1 cellular context compared by ENCODE assay signal in genomic region chr15:85800460-85801123, GRCh38.
TF ChIP-seq lines count a peak whose summit lies in the region.

No MANE protein-coding gene starts in this region.

TF ChIP-seq in HepG2, 621 proteins besides CTCF, POLR2A, EP300 and RAD21 (continued from another document and continues in another):
- TF ChIP-seq, protein P1, sequence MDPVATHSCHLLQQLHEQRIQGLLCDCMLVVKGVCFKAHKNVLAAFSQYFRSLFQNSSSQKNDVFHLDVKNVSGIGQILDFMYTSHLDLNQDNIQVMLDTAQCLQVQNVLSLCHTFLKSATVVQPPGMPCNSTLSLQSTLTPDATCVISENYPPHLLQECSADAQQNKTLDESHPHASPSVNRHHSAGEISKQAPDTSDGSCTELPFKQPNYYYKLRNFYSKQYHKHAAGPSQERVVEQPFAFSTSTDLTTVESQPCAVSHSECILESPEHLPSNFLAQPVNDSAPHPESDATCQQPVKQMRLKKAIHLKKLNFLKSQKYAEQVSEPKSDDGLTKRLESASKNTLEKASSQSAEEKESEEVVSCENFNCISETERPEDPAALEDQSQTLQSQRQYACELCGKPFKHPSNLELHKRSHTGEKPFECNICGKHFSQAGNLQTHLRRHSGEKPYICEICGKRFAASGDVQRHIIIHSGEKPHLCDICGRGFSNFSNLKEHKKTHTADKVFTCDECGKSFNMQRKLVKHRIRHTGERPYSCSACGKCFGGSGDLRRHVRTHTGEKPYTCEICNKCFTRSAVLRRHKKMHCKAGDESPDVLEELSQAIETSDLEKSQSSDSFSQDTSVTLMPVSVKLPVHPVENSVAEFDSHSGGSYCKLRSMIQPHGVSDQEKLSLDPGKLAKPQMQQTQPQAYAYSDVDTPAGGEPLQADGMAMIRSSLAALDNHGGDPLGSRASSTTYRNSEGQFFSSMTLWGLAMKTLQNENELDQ (CRISPR knock-in tag; IDR thresholded peaks at IDR 0.05; ENCODE audit: borderline replicate concordance): no peak
- TF ChIP-seq ETV6 (CRISPR knock-in tag; conservative IDR thresholded peaks at IDR 0.05): no peak
- TF ChIP-seq NFE2L2 (IDR thresholded peaks at IDR 0.05; ENCODE audit: low read length): no peak
- TF ChIP-seq MYNN (CRISPR knock-in tag; IDR thresholded peaks at IDR 0.05; ENCODE audit: low read depth): no peak
- no peak for TF ChIP-seq ZNF891 (CRISPR knock-in tag; IDR thresholded peaks at IDR 0.05)
- TF ChIP-seq ZNF644 (CRISPR knock-in tag; IDR thresholded peaks at IDR 0.05; ENCODE audit: low read depth): peak; percentile 44; the same call in 1 of the 2 replicates
- peak; percentile 58 for TF ChIP-seq RXRB (CRISPR knock-in tag; IDR thresholded peaks at IDR 0.05; ENCODE audit: borderline replicate concordance)
- TF ChIP-seq XRCC5 (optimal IDR thresholded peaks at IDR 0.05; ENCODE audit: low read length): peak; percentile 63
- TF ChIP-seq ZNF260 (CRISPR knock-in tag; IDR thresholded peaks at IDR 0.05; ENCODE audit: borderline replicate concordance, low read depth): no peak
- no peak for TF ChIP-seq ZNF225 (CRISPR knock-in tag; IDR thresholded peaks at IDR 0.05)
- TF ChIP-seq, protein P2, sequence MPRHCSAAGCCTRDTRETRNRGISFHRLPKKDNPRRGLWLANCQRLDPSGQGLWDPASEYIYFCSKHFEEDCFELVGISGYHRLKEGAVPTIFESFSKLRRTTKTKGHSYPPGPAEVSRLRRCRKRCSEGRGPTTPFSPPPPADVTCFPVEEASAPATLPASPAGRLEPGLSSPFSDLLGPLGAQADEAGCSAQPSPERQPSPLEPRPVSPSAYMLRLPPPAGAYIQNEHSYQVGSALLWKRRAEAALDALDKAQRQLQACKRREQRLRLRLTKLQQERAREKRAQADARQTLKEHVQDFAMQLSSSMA (CRISPR knock-in tag; IDR thresholded peaks at IDR 0.05): no peak
- TF ChIP-seq MAFG (CRISPR knock-in tag; IDR thresholded peaks at IDR 0.05): no peak
- TF ChIP-seq TFDP1 (CRISPR knock-in tag; IDR thresholded peaks at IDR 0.05; ENCODE audit: borderline replicate concordance): no peak
- TF ChIP-seq ZSCAN25 (CRISPR knock-in tag; IDR thresholded peaks at IDR 0.05): no peak
- TF ChIP-seq ZNF337 (CRISPR knock-in tag; IDR thresholded peaks at IDR 0.05; ENCODE audit: borderline replicate concordance, low read depth): no peak
- TF ChIP-seq ARID2 (CRISPR knock-in tag; IDR thresholded peaks at IDR 0.05; ENCODE audit: borderline replicate concordance): no peak
- no peak for TF ChIP-seq ZNF34 (CRISPR knock-in tag; IDR thresholded peaks at IDR 0.05; ENCODE audit: borderline replicate concordance)
- no peak for TF ChIP-seq REPIN1 (CRISPR knock-in tag; IDR thresholded peaks at IDR 0.05; ENCODE audit: borderline replicate concordance, low read depth)
- no peak for TF ChIP-seq SPEN (CRISPR knock-in tag; IDR thresholded peaks at IDR 0.05; ENCODE audit: low read depth)
- TF ChIP-seq ZNF614 (CRISPR knock-in tag; IDR thresholded peaks at IDR 0.05; ENCODE audit: borderline replicate concordance): no peak
- no peak for TF ChIP-seq FOXO1 (CRISPR knock-in tag; IDR thresholded peaks at IDR 0.05)
- TF ChIP-seq, protein P3, sequence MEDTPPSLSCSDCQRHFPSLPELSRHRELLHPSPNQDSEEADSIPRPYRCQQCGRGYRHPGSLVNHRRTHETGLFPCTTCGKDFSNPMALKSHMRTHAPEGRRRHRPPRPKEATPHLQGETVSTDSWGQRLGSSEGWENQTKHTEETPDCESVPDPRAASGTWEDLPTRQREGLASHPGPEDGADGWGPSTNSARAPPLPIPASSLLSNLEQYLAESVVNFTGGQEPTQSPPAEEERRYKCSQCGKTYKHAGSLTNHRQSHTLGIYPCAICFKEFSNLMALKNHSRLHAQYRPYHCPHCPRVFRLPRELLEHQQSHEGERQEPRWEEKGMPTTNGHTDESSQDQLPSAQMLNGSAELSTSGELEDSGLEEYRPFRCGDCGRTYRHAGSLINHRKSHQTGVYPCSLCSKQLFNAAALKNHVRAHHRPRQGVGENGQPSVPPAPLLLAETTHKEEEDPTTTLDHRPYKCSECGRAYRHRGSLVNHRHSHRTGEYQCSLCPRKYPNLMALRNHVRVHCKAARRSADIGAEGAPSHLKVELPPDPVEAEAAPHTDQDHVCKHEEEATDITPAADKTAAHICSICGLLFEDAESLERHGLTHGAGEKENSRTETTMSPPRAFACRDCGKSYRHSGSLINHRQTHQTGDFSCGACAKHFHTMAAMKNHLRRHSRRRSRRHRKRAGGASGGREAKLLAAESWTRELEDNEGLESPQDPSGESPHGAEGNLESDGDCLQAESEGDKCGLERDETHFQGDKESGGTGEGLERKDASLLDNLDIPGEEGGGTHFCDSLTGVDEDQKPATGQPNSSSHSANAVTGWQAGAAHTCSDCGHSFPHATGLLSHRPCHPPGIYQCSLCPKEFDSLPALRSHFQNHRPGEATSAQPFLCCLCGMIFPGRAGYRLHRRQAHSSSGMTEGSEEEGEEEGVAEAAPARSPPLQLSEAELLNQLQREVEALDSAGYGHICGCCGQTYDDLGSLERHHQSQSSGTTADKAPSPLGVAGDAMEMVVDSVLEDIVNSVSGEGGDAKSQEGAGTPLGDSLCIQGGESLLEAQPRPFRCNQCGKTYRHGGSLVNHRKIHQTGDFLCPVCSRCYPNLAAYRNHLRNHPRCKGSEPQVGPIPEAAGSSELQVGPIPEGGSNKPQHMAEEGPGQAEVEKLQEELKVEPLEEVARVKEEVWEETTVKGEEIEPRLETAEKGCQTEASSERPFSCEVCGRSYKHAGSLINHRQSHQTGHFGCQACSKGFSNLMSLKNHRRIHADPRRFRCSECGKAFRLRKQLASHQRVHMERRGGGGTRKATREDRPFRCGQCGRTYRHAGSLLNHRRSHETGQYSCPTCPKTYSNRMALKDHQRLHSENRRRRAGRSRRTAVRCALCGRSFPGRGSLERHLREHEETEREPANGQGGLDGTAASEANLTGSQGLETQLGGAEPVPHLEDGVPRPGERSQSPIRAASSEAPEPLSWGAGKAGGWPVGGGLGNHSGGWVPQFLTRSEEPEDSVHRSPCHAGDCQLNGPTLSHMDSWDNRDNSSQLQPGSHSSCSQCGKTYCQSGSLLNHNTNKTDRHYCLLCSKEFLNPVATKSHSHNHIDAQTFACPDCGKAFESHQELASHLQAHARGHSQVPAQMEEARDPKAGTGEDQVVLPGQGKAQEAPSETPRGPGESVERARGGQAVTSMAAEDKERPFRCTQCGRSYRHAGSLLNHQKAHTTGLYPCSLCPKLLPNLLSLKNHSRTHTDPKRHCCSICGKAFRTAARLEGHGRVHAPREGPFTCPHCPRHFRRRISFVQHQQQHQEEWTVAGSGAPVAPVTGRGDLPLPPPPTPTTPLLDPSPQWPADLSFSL (CRISPR knock-in tag; IDR thresholded peaks at IDR 0.05): no peak
- no peak for TF ChIP-seq FOXA1 (IDR thresholded peaks at IDR 0.05)
- peak; percentile 54 for TF ChIP-seq FOXA1 (CRISPR knock-in tag; IDR thresholded peaks at IDR 0.05)
- no peak for TF ChIP-seq ZNF670 (CRISPR knock-in tag; IDR thresholded peaks at IDR 0.05; ENCODE audit: borderline replicate concordance)
- TF ChIP-seq STAG1 (CRISPR knock-in tag; IDR thresholded peaks at IDR 0.05): peak; percentile 59
- TF ChIP-seq, protein P4, sequence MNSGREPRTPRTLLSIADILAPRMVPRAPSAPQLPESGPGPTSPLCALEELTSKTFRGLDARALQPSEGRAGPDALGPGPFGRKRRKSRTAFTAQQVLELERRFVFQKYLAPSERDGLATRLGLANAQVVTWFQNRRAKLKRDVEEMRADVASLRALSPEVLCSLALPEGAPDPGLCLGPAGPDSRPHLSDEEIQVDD (CRISPR knock-in tag; IDR thresholded peaks at IDR 0.05; ENCODE audit: borderline replicate concordance): no peak
- TF ChIP-seq, protein P5, sequence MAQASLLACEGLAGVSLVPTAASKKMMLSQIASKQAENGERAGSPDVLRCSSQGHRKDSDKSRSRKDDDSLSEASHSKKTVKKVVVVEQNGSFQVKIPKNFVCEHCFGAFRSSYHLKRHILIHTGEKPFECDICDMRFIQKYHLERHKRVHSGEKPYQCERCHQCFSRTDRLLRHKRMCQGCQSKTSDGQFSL (CRISPR knock-in tag; IDR thresholded peaks at IDR 0.05): no peak
- TF ChIP-seq JUND (CRISPR knock-in tag; IDR thresholded peaks at IDR 0.05): 0 out of 2 replicates have a peak, but pooled peaks have one; percentile 28
- TF ChIP-seq PATZ1 (CRISPR knock-in tag; IDR thresholded peaks at IDR 0.05): 0 out of 2 replicates have a peak, but pooled peaks have one; percentile 23
- no peak for TF ChIP-seq BRF2 (CRISPR knock-in tag; IDR thresholded peaks at IDR 0.05)
- no peak for TF ChIP-seq RFXAP (CRISPR knock-in tag; IDR thresholded peaks at IDR 0.05; ENCODE audit: borderline replicate concordance)
- no peak for TF ChIP-seq ZNF75D (CRISPR knock-in tag; IDR thresholded peaks at IDR 0.05; ENCODE audit: borderline replicate concordance)
- TF ChIP-seq HOMEZ (CRISPR knock-in tag; IDR thresholded peaks at IDR 0.05; ENCODE audit: low read depth): peak; percentile 33; the same call in 1 of the 2 replicates
- TF ChIP-seq, protein P6, sequence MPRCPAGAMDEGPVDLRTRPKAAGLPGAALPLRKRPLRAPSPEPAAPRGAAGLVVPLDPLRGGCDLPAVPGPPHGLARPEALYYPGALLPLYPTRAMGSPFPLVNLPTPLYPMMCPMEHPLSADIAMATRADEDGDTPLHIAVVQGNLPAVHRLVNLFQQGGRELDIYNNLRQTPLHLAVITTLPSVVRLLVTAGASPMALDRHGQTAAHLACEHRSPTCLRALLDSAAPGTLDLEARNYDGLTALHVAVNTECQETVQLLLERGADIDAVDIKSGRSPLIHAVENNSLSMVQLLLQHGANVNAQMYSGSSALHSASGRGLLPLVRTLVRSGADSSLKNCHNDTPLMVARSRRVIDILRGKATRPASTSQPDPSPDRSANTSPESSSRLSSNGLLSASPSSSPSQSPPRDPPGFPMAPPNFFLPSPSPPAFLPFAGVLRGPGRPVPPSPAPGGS (CRISPR knock-in tag; IDR thresholded peaks at IDR 0.05): no peak
- no peak for TF ChIP-seq ZBTB10 (CRISPR knock-in tag; IDR thresholded peaks at IDR 0.05; ENCODE audit: borderline replicate concordance)
- TF ChIP-seq MAFF (IDR thresholded peaks at IDR 0.05; ENCODE audit: low read depth, low read length): no peak; the same call in 1 of the 2 replicates
- 0 out of 2 replicates have a peak, but pooled peaks have one; percentile 38 for TF ChIP-seq ZNF335 (CRISPR knock-in tag; IDR thresholded peaks at IDR 0.05)
- no peak for TF ChIP-seq ZNF563 (CRISPR knock-in tag; IDR thresholded peaks at IDR 0.05)
- TF ChIP-seq ZNF496 (CRISPR knock-in tag; IDR thresholded peaks at IDR 0.05; ENCODE audit: insufficient replicate concordance): no peak
